19 cellular contexts compared by ENCODE assay signal in the genomic region with DNA sequence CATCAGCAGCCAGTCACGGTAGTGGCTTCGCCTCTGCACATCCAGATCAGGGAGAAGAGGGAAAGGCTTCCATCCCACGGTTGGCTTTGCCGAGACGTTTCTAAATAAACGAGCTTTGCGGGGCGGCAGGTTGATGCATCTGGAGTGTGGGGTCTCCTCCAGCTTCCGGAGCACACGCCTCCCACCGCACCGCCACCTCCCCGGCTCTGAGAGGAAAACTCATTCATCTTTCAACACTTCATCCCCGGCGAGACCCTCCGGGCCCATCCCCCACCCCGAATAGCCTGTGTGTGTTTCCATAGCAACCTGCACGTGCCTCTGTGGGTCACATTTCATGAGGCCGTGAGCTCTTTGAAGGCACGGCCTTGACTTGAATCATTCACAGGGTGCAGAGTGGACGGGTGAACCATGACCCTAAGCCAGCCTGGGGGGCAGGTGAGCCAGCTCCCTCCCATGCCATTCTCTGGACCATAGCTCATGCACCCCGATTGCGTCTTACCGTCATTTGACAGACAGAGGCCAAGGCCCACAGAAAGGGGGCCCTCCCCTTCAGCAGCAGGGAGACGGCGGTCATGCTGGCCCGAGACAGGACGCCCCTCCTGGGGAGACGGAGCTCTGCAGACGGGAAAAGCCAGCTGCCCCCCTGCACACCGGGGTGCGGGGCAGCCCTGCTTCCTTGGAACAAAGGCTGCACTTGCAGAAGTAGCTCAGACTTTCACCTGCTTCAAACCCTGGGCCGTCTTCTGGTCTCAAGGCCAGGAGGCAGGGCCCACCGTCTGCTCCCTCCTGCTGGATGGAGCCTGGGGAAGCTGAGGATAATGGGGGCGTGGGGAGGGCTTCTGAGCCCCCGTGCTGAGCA. TPM values are rescaled to one million over a fixed set of nuclear protein-coding genes. Genes with fewer than 3 reads are reported as not detected.
DNase-seq lines count a peak whose midpoint lies in the region; ATAC-seq, FAIRE-seq and TF ChIP-seq lines count a peak whose summit lies in the region.
"Had no signal": no experiment of that assay in that cellular context is flagged by ENCODE, and none has a peak within 500 bp of the region (broad histone marks: within the 10 kb centered on the region; RNA-seq: fewer than 3 reads in every experiment).

No MANE protein-coding gene starts in this region.

- no peak overlapping the region for H2BK20ac ChIP-seq in IMR-90 (ENCODE audit: low read depth, low read length)

- H3K56ac ChIP-seq in IMR-90 (ENCODE audit: extremely low read depth, insufficient read depth, low read length): no peak overlapping the region

- no peak overlapping the region for H3K4ac ChIP-seq in IMR-90 (ENCODE audit: low read depth, low read length)

- no TSS peak for BruUV-seq in IMR-90 (replicated peaks; lab: Mats Ljungman, UMichigan)

- H3K4me2 ChIP-seq in IMR-90 (ENCODE audit: low read depth, low read length) (no peak overlapping the region), neural cell (ENCODE audit: low read length) (peak overlapping the region; percentile 45)

- dilution Hi-C loops in IMR-90 (cut with HindIII; ENCODE audit: low sequenced_read_pairs, unreplicated experiment): no loop called here

- no peak overlapping the region for H4K91ac ChIP-seq in IMR-90 (ENCODE audit: insufficient read depth, low read depth, low read length)

- FAIRE-seq in RCC 7860 (lab: Jason Lieb, UNC): no peak

- no peak overlapping the region for H4K5ac ChIP-seq in IMR-90 (ENCODE audit: low read depth, low read length)

- peaks cover 48% of the 10 kb centered on the region for H3K27me3 ChIP-seq in IMR-90 (ENCODE audit: control insufficient read depth, insufficient read depth, low read length)
- H3K27me3 ChIP-seq in brain microvascular endothelial cell (replicated peaks): peaks cover 18% of the 10 kb centered on the region
- no peaks in the 10 kb centered on the region for H3K27me3 ChIP-seq in neural cell (ENCODE audit: insufficient read depth, low read depth, low read length)

- no peaks in the 10 kb centered on the region for H3K36me3 ChIP-seq in IMR-90 (ENCODE audit: control insufficient read depth, insufficient read depth, low read length)
- no peaks in the 10 kb centered on the region for H3K36me3 ChIP-seq in brain microvascular endothelial cell (replicated peaks)
- no peaks in the 10 kb centered on the region for H3K36me3 ChIP-seq in neural cell (ENCODE audit: insufficient read depth, low read length)
- H3K36me3 ChIP-seq: HAP-1 had no signal

- no peak overlapping the region for H2AK9ac ChIP-seq in IMR-90 (replicated peaks; ENCODE audit: low read depth, low read length, poor library complexity)

- no peaks in the 10 kb centered on the region for H3K79me2 ChIP-seq in neural cell (replicated peaks; ENCODE audit: insufficient read depth, low read length)

- no peaks in the 10 kb centered on the region for H3K79me1 ChIP-seq in IMR-90 (ENCODE audit: low read depth in 1 of 2, low read length in 2 of 2)

- no peak overlapping the region for H3K18ac ChIP-seq in IMR-90 (ENCODE audit: low read depth, low read length)

- H2BK15ac ChIP-seq in IMR-90 (ENCODE audit: low read depth, low read length): no peak overlapping the region

- intact Hi-C loops in IMR-90 (cut with micrococcal nuclease): no loop called here

- TF ChIP-seq EP300 in neural cell (conservative IDR thresholded peaks at IDR 0.05; ENCODE audit: poor library complexity, severe bottlenecking): peak; percentile 66

- no peak for TF ChIP-seq CTCF in IMR-90 (conservative IDR thresholded peaks at IDR 0.05; ENCODE audit: low read depth, low read length)
- TF ChIP-seq CTCF in brain microvascular endothelial cell (IDR thresholded peaks at IDR 0.05; ENCODE audit: low read depth, low read length, missing control alignments): peak; percentile 4
- TF ChIP-seq CTCF in neural cell (IDR thresholded peaks at IDR 0.05; ENCODE audit: poor library complexity, severe bottlenecking): peak; percentile 63

- POLR2A ChIA-PET in IMR-90 (lab: Charles Lee; ENCODE audit: unreplicated experiment): no interaction called here

- no peak overlapping the region for H3K9ac ChIP-seq in IMR-90 (ENCODE audit: low read depth, low read length)
- H3K9ac ChIP-seq in neural cell (ENCODE audit: low read length): peak overlapping the region; percentile 66

- no peaks in the 10 kb centered on the region for H3F3A ChIP-seq in neural cell (ENCODE audit: insufficient read depth, low read length, poor library complexity, severe bottlenecking)

- no peak for TF ChIP-seq POLR2A in IMR-90 (IDR thresholded peaks at IDR 0.05; ENCODE audit: low read depth, low read length)

- no peaks in the 10 kb centered on the region for H3K9me1 ChIP-seq in IMR-90 (ENCODE audit: insufficient read depth, low read length)

- no peaks in the 10 kb centered on the region; the same call in 1 of the 2 replicates for H4K20me1 ChIP-seq in IMR-90 (ENCODE audit: insufficient read depth, low read length)
- H4K20me1 ChIP-seq in neural cell (ENCODE audit: insufficient read depth): no peaks in the 10 kb centered on the region

- no peak overlapping the region for H2AK5ac ChIP-seq in IMR-90 (ENCODE audit: low read depth, low read length)

- DNase-seq in NCI-H1694 treated with DMSO at 0.1 percent for 48 hours (lab: John Stamatoyannopoulos, UW) (peak; percentile 67), NCI-H1694 (lab: John Stamatoyannopoulos, UW) (no peak), IMR-90 (no peak), brain microvascular endothelial cell (no peak), SW480 (ENCODE audit: low spot score) (no peak), RCC 7860 (ENCODE audit: low spot score) (no peak)
- DNase-seq: effector CD4-positive, alpha-beta T cell; hippocampal formation; occipital lobe; Right ventricle myocardium superior had no signal

- no peak overlapping the region for H2BK5ac ChIP-seq in IMR-90 (ENCODE audit: low read depth, low read length, poor library complexity, severe bottlenecking)

- no peaks in the 10 kb centered on the region for H3K9me2 ChIP-seq in neural cell (ENCODE audit: insufficient read depth, low read length)

- H3K23ac ChIP-seq in IMR-90 (ENCODE audit: low read depth, low read length): no peak overlapping the region

- ATAC-seq in IMR-90 (ENCODE audit: low read depth) (no peak), GM21619 (IDR thresholded peaks at IDR 0.05; ENCODE audit: unreplicated experiment) (no peak)
- ATAC-seq: sciatic nerve had no signal

- no peak overlapping the region for H3K14ac ChIP-seq in IMR-90 (replicated peaks; ENCODE audit: low read depth, low read length)

- CTCF ChIA-PET in IMR-90 (lab: Yijun Ruan, JAX): interaction anchor here (0.9 to 1.2 kb wide), 2 partner anchors 68 kb away, joined by 3 to 5 read pairs; no protein-coding TSS in a partner anchor

- TF ChIP-seq RAD21 in IMR-90 (IDR thresholded peaks at IDR 0.05; ENCODE audit: low read length): no peak
- TF ChIP-seq RAD21 in neural cell (conservative IDR thresholded peaks at IDR 0.05): peak; percentile 54

- H3K4me3 ChIP-seq in IMR-90 (ENCODE audit: insufficient read depth, low read depth, low read length): no peak overlapping the region
- no peak overlapping the region for H3K4me3 ChIP-seq in brain microvascular endothelial cell (ENCODE audit: low read depth, low read length)
- peak overlapping the region; percentile 48 for H3K4me3 ChIP-seq in neural cell (ENCODE audit: low read length)
- H3K4me3 ChIP-seq: HAP-1 had no signal

- no peak overlapping the region for H2AFZ ChIP-seq in IMR-90 (replicated peaks; ENCODE audit: low read length, poor library complexity)
- no peak overlapping the region for H2AFZ ChIP-seq in neural cell (ENCODE audit: low read depth, low read length)

- no peak overlapping the region for H3K27ac ChIP-seq in IMR-90 (ENCODE audit: insufficient read depth, low read length)
- no peak overlapping the region for H3K27ac ChIP-seq in brain microvascular endothelial cell
- peak overlapping the region; percentile 82 for H3K27ac ChIP-seq in neural cell (ENCODE audit: low read length)

- no peaks in the 10 kb centered on the region for H3K4me1 ChIP-seq in IMR-90 (ENCODE audit: control insufficient read depth, insufficient read depth, low read length)
- H3K4me1 ChIP-seq: HAP-1 had no signal

- in situ Hi-C loops in IMR-90 (cut with MboI; ENCODE audit: low sequenced_read_pairs) (no loop called here), brain microvascular endothelial cell (cut with HindIII; ENCODE audit: low pct_ligation_motif_present, low sequenced_read_pairs) (no loop called here)

- WGBS in IMR-90 (ENCODE audit: extremely low coverage in 2 of 2, insufficient read length in 1 of 2), 2 experiments: 0% methylated on average over 8 of the region's 36 CpGs; no CpG with 5 or more reads in 1 of the 2 experiments

- H3K9me3 ChIP-seq in IMR-90 (ENCODE audit: control insufficient read depth, insufficient read depth, low read length) (0 out of 2 replicates have a peak, but pooled peaks cover 1% of the 10 kb centered on the region), neural cell (ENCODE audit: low read length) (no peaks in the 10 kb centered on the region)
- H3K9me3 ChIP-seq: HAP-1 had no signal

- H2BK120ac ChIP-seq in IMR-90 (ENCODE audit: low read depth, low read length): no peak overlapping the region

- H4K8ac ChIP-seq in IMR-90 (ENCODE audit: low read depth in 2 of 2, low read length in 2 of 2): no peak overlapping the region

TF ChIP-seq in IMR-90, 13 proteins besides CTCF, POLR2A, EP300 and RAD21 (continues in another document):
- no peak for TF ChIP-seq RCOR1 (IDR thresholded peaks at IDR 0.05; ENCODE audit: insufficient replicate concordance, low read length)
- TF ChIP-seq, protein P1, sequence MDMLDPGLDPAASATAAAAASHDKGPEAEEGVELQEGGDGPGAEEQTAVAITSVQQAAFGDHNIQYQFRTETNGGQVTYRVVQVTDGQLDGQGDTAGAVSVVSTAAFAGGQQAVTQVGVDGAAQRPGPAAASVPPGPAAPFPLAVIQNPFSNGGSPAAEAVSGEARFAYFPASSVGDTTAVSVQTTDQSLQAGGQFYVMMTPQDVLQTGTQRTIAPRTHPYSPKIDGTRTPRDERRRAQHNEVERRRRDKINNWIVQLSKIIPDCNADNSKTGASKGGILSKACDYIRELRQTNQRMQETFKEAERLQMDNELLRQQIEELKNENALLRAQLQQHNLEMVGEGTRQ (IDR thresholded peaks at IDR 0.05; ENCODE audit: low read depth, low read length): no peak

TF ChIP-seq in neural cell, 6 proteins besides CTCF, POLR2A, EP300 and RAD21 (continues in another document):
- TF ChIP-seq POLR2AphosphoS5 (IDR thresholded peaks at IDR 0.05) (peak; percentile 40), TAF1 (IDR thresholded peaks at IDR 0.05; ENCODE audit: low read depth) (no peak), SMC3 (conservative IDR thresholded peaks at IDR 0.05; ENCODE audit: poor library complexity) (peak; percentile 57), MXI1 (conservative IDR thresholded peaks at IDR 0.05; ENCODE audit: poor library complexity, severe bottlenecking) (peak; percentile 79), EZH2 (IDR thresholded peaks at IDR 0.05; ENCODE audit: borderline replicate concordance, insufficient read depth, low read length, poor library complexity, severe bottlenecking) (no peak)

RNA-seq across cellular contexts. Expression of gene CHRNA4, which starts 16.3 kb away (rescaled TPM):
- not detected in 2 replicates for total RNA-seq in IMR-90 (2012; rRNA removed)
- polyA plus RNA-seq in IMR-90 (2012; rRNA removed): not detected in 2 replicates
- polyA plus RNA-seq in IMR-90 (2012; cell fraction: cytosol; rRNA removed): not detected in 2 replicates
- polyA plus RNA-seq in IMR-90 (2012; cell fraction: nucleus; rRNA removed; ENCODE audit: low replicate concordance): not detected in 2 replicates
- polyA plus RNA-seq in neural cell: 6.8 and 10.5 TPM in 2 replicates
- polyA minus RNA-seq in neural cell: 14.6 and 16.2 TPM in 2 replicates
- total RNA-seq: activated CD8-positive, alpha-beta memory T cell treated with anti-CD3 and anti-CD28 coated beads for 36 hours; fibroblast of lung; subcutaneous adipose tissue; T-helper 1 cell treated with Interleukin-12 subunit alpha and Interleukin-12 subunit beta and Interleukin-4 antibody, amounts not matched to agents 30 ng/mL and 1 ng/mL, for 36 hours had no signal
- polyA plus RNA-seq: adipose tissue, fibroblast of lung had no signal
